In the genomic region with DNA sequence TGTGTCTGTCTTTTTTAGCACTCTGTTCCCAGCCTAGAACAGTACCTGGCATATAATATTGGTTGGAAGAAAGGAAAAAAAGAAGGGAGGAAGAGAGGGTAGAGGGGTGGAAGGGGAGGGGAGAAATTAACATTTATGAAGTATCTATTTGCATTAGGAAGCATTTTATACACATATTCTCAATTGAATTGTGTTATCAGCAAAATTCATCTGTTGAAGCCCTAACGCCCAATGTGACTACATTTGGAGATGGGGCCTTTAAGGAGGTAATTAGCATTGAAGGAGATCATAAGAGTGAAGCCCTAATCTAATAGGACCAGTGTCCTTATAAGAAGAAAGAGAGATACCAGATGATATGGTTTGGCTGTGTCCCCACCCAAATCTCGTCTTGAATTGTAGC, we compare ENCODE assay signal across 33 cellular contexts.
"Had no signal": no experiment of that assay in that cellular context is flagged by ENCODE, and none has a peak within 500 bp of the region (broad histone marks: within the 10 kb centered on the region; RNA-seq: fewer than 3 reads in every experiment).

No MANE protein-coding gene starts in this region.

- H3K27me3 ChIP-seq: adrenal gland, body of pancreas, brain microvascular endothelial cell, breast epithelium had no signal

- DNase-seq: activated B cell treated with CpG ODN at 0.5 μM for 24 hours; activated CD4-positive, alpha-beta memory T cell treated with anti-CD3 and anti-CD28 coated beads for 36 hours; activated CD4-positive, alpha-beta T cell treated with anti-CD3 and anti-CD28 coated beads for 4 hours; activated CD4-positive, alpha-beta T cell treated with anti-CD3 and anti-CD28 coated beads, Interleukin-2, amount 10 ng/mL, durations not matched to agents 24 days and 14 days; activated CD4-positive, alpha-beta T cell treated with anti-CD3 and anti-CD28 coated beads, Interleukin-2, amount 50 U/mL, for 1 hour; activated CD4-positive, alpha-beta T cell treated with anti-CD3 and anti-CD28 coated beads, Interleukin-2, amount 50 U/mL, for 4 hours; activated CD4-positive, CD25-positive, alpha-beta regulatory T cell treated with anti-CD3 and anti-CD28 coated beads, Interleukin-2, amount 50 U/mL, for 72 hours; activated CD8-positive, alpha-beta memory T cell treated with anti-CD3 and anti-CD28 coated beads, Interleukin-2, amount 50 U/mL, for 4 hours; activated CD8-positive, alpha-beta T cell treated with anti-CD3 and anti-CD28 coated beads for 36 hours; activated effector memory CD4-positive, alpha-beta T cell treated with anti-CD3 and anti-CD28 coated beads, Interleukin-2, amount 50 U/mL, for 16 hours; activated gamma-delta T cell treated with Interleukin-2 at 50 U/mL for 16 hours; activated naive CD4-positive, alpha-beta T cell; activated naive CD4-positive, alpha-beta T cell treated with anti-CD3 and anti-CD28 coated beads for 36 hours; activated naive CD4-positive, alpha-beta T cell treated with anti-CD3 and anti-CD28 coated beads, Interleukin-2, amount 50 U/mL, for 16 hours; activated naive CD8-positive, alpha-beta T cell treated with anti-CD3 and anti-CD28 coated beads for 36 hours; activated T-cell treated with anti-CD3 and anti-CD28 coated beads for 4 hours; activated T-cell treated with anti-CD3 and anti-CD28 coated beads, Interleukin-2, amount 50 U/mL, for 1 hour; activated T-cell treated with anti-CD3 and anti-CD28 coated beads, Interleukin-2, amount 50 U/mL, for 4 hours; activated T-cell treated with anti-CD3 and anti-CD28 coated beads, Interleukin-2, amount 50 U/mL, for 72 hours; adrenal gland; amniotic stem cell; aorta; body of pancreas; brain microvascular endothelial cell; central memory CD4-positive, alpha-beta T cell; T-helper 2 cell; T-helper 9 cell had no signal

- H3K4me3 ChIP-seq: adrenal gland, body of pancreas, breast epithelium had no signal

- FAIRE-seq: astrocyte, TTC549 had no signal

- ATAC-seq: activated CD8-positive, alpha-beta T cell treated with anti-CD3 and anti-CD28 coated beads for 36 hours; activated naive CD4-positive, alpha-beta T cell treated with anti-CD3 and anti-CD28 coated beads, Interleukin-2, amount 50 U/mL, for 72 hours; activated T-cell treated with anti-CD3 and anti-CD28 coated beads, Interleukin-2, amount 50 U/mL, for 4 hours; activated T-cell treated with anti-CD3 and anti-CD28 coated beads, Interleukin-2, amount 50 U/mL, for 72 hours; activated T-helper 17 cell treated with anti-CD3 and anti-CD28 coated beads, Interleukin-2, amount 50 U/mL, for 72 hours; body of pancreas had no signal

- H3K27ac ChIP-seq: adrenal gland, body of pancreas, brain microvascular endothelial cell, breast epithelium, VCaP had no signal

- H3K4me1 ChIP-seq: adrenal gland, body of pancreas, breast epithelium had no signal

- H3K36me3 ChIP-seq: adrenal gland, brain microvascular endothelial cell, breast epithelium had no signal

- H3K9me3 ChIP-seq: adrenal gland had no signal
